Comparison of ENCODE assay signal across 8 cellular contexts in the genomic region with DNA sequence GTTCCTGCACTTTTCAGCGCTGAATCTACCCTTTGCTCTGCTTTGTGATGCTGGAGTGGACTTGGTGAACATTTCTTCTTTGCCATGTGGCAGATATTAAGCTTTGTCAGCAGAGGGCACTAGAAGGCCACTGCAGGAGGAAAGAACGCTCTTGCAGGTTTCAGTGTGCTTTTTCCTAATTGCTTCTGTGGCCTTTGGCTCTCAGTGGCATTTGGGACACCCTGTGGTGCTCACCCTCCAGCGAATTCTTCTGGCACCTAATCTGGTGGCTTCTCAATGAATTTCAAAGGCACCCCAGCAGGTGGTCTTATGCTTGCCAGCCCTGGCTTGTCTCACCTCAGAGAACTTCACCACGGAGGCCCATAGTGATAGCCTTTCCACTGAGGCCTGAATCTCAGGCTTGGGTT.
A peak's percentile ranks its signal among the peaks of the same experiment; 100 is the strongest.
DNase-seq lines count a peak whose midpoint lies in the region; ATAC-seq and TF ChIP-seq lines count a peak whose summit lies in the region.

No MANE protein-coding gene starts in this region.

- intact Hi-C loops in Right ventricle myocardium superior (cut with DNase I) (no loop called here), colonic mucosa (cut with DNase I) (loop anchor here (5.0 kb wide), 1 partner anchor 548 kb away; no protein-coding TSS in a partner anchor)

- H3K27me3 ChIP-seq in cardiac muscle cell, result peaks cover 11% of the 10 kb centered on the region
- no peaks in the 10 kb centered on the region for H3K27me3 ChIP-seq in colonic mucosa

- TF ChIP-seq CTCF in cardiac muscle cell (IDR thresholded peaks at IDR 0.05; ENCODE audit: low read depth, low read length) (peak; percentile 73), colonic mucosa (IDR thresholded peaks at IDR 0.05) (peak; percentile 55)

- H3K27ac ChIP-seq in cardiac muscle cell, result no peak overlapping the region
- H3K27ac ChIP-seq in SK-N-MC, result no peak overlapping the region
- no peak overlapping the region for H3K27ac ChIP-seq in colonic mucosa

- H3K9ac ChIP-seq in SK-N-MC (ENCODE audit: insufficient read length), result no peak overlapping the region
- no peak overlapping the region for H3K9ac ChIP-seq in colonic mucosa (ENCODE audit: low read depth in 2 of 2, low read length in 2 of 2)

- DNase-seq in cardiac muscle cell (ENCODE audit: low read depth in 1 of 2, low spot score in 1 of 2) (peak; percentile 57 to 67), Right ventricle myocardium superior (no peak), NAMALWA (ENCODE audit: low spot score) (peak; percentile 72), SK-N-MC (ENCODE audit: low read depth, low spot score) (peak; percentile 12), colonic mucosa (peak; percentile 22), midbrain (lab: John Stamatoyannopoulos, UW) (peak; percentile 28), NCI-H128 (lab: John Stamatoyannopoulos, UW; ENCODE audit: unreplicated experiment) (no peak)

- H3K36me3 ChIP-seq in cardiac muscle cell (no peaks in the 10 kb centered on the region), SK-N-MC (ENCODE audit: insufficient read depth, low read length) (no peaks in the 10 kb centered on the region), colonic mucosa (no peaks in the 10 kb centered on the region)

- H3K9me3 ChIP-seq in cardiac muscle cell (ENCODE audit: low read depth) (no peaks in the 10 kb centered on the region), SK-N-MC (ENCODE audit: low read depth, low read length) (no peaks in the 10 kb centered on the region), colonic mucosa (no peaks in the 10 kb centered on the region)

- H3K4me1 ChIP-seq in cardiac muscle cell (ENCODE audit: low read depth) (no peaks in the 10 kb centered on the region), colonic mucosa (no peaks in the 10 kb centered on the region)

- H3K4me3 ChIP-seq in cardiac muscle cell (no peak overlapping the region), SK-N-MC (no peak overlapping the region), colonic mucosa (no peak overlapping the region)

- ATAC-seq in Right ventricle myocardium superior (ENCODE audit: poor library complexity), result no peak
- no peak for ATAC-seq in GM21390 (IDR thresholded peaks at IDR 0.05; ENCODE audit: unreplicated experiment)

Comparison
In these comparisons a context has a peak if more than half of its experiments do, and no peak if none do; other contexts are left out.
1. DNase-seq: peak in cardiac muscle cell (2 of 2), NAMALWA (single experiment), SK-N-MC (single experiment), colonic mucosa (single experiment) and midbrain (single experiment); none in Right ventricle myocardium superior (single experiment) and NCI-H128 (single experiment).